27 cellular contexts compared by ENCODE assay signal in the genomic region with DNA sequence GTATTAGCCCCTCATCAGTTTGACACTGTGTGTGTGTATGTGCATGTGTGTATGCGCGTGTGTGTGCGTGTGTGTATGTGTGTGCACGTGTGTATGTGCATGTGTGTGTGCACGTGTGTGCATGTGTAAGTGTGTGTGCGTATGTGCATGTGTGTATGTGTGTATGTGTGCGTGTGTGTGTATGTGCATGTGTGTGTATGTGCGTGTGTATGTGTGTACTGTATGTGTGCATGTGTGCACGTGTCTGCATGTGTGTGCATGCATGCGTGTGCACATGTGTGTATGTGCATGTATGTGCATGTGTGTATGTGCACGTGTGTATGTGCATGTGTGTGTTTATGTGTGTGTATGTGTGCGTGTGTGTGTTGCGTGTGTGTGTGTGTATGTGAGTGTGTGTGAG. TPM values are rescaled to one million over a fixed set of nuclear protein-coding genes. Genes with fewer than 3 reads are reported as not detected.
"Had no signal": no experiment of that assay in that cellular context is flagged by ENCODE, and none has a peak within 500 bp of the region (broad histone marks: within the 10 kb centered on the region; RNA-seq: fewer than 3 reads in every experiment).

No MANE protein-coding gene starts in this region.

- H3K27ac ChIP-seq: ascending aorta, KMS-11, SJSA1 had no signal

- H3K4me2 ChIP-seq: KMS-11, SK-N-SH had no signal

- H3K9ac ChIP-seq: KMS-11, SK-N-SH had no signal

- H3K4me3 ChIP-seq: ascending aorta, SJSA1 had no signal

- ATAC-seq: activated CD4-positive, alpha-beta T cell treated with anti-CD3 and anti-CD28 coated beads for 36 hours; activated CD8-positive, alpha-beta T cell treated with anti-CD3 and anti-CD28 coated beads, Interleukin-2, amount 10 ng/mL, durations not matched to agents 7 days and 5 days; activated T-cell treated with anti-CD3 and anti-CD28 coated beads, Interleukin-2, amount 50 U/mL, for 4 hours; Panc1 had no signal

- H3K27me3 ChIP-seq: ascending aorta, SJSA1 had no signal

- FAIRE-seq: TTC549 had no signal

- H3K4me1 ChIP-seq: ascending aorta, SJSA1 had no signal

- H3K36me3 ChIP-seq: ascending aorta, SJSA1 had no signal

- H3K9me3 ChIP-seq: ascending aorta, SJSA1, SK-N-SH had no signal

- DNase-seq: activated CD4-positive, alpha-beta T cell treated with anti-CD3 and anti-CD28 coated beads for 36 hours; activated CD4-positive, alpha-beta T cell treated with anti-CD3 and anti-CD28 coated beads, Interleukin-2, amount 10 ng/mL, durations not matched to agents 7 days and 5 days; activated CD4-positive, alpha-beta T cell treated with anti-CD3 and anti-CD28 coated beads, Interleukin-2, amount 50 U/mL, for 48 hours; activated CD8-positive, alpha-beta T cell treated with anti-CD3 and anti-CD28 coated beads, Interleukin-2, amount 10 ng/mL, durations not matched to agents 7 days and 5 days; activated gamma-delta T cell treated with Interleukin-2 at 50 U/mL for 16 hours; activated naive CD4-positive, alpha-beta T cell treated with anti-CD3 and anti-CD28 coated beads, Interleukin-2, amount 10 ng/mL, durations not matched to agents 7 days and 5 days; activated naive CD8-positive, alpha-beta T cell treated with anti-CD3 and anti-CD28 coated beads, Interleukin-2, amount 10 ng/mL, durations not matched to agents 7 days and 5 days; activated T-cell treated with anti-CD3 and anti-CD28 coated beads for 4 hours; activated T-cell treated with anti-CD3 and anti-CD28 coated beads, Interleukin-2, amount 50 U/mL, for 4 hours; amygdala; MM.1S; MV-4-11; NCI-H1105 treated with DMSO at 0.1 percent for 48 hours; NCI-H1436; NCI-H1694 treated with DMSO at 0.1 percent for 48 hours; NCI-H2029; NCI-H345; NCI-H524 treated with DMSO at 0.1 percent for 48 hours; SHP77 treated with DMSO at 0.1 percent for 48 hours; SK-N-SH had no signal

RNA-seq across cellular contexts. Expression of a gene that starts 31.1 kb away (rescaled TPM):
- total RNA-seq: activated CD4-positive, alpha-beta T cell treated with anti-CD3 and anti-CD28 coated beads for 36 hours; activated CD4-positive, alpha-beta T cell treated with anti-CD3 and anti-CD28 coated beads, Interleukin-2, amount 10 ng/mL, durations not matched to agents 7 days and 5 days; activated CD8-positive, alpha-beta T cell treated with anti-CD3 and anti-CD28 coated beads, Interleukin-2, amount 10 ng/mL, durations not matched to agents 7 days and 5 days; activated naive CD8-positive, alpha-beta T cell treated with anti-CD3 and anti-CD28 coated beads, Interleukin-2, amount 10 ng/mL, durations not matched to agents 7 days and 5 days; activated T-helper 1 cell treated with anti-CD3 and anti-CD28 coated beads, Interleukin-12 subunit alpha, Interleukin-12 subunit beta, Interleukin-2, Interleukin-4 antibody, amounts not matched to agents 30 ng/mL and 10 ng/mL and 1 ng/mL, durations not matched to agents 14 hours and 24 hours and 36 hours; NCI-H460 had no signal
